ENCODE assay signal across 33 cellular contexts in genomic region chr2:224457408-224458096, GRCh38. TPM values are rescaled to one million over a fixed set of nuclear protein-coding genes. Genes with fewer than 3 reads are reported as not detected.
DNase-seq lines count a peak whose midpoint lies in the region; ATAC-seq, FAIRE-seq and TF ChIP-seq lines count a peak whose summit lies in the region.
"Had no signal": no experiment of that assay in that cellular context is flagged by ENCODE, and none has a peak within 500 bp of the region (broad histone marks: within the 10 kb centered on the region; RNA-seq: fewer than 3 reads in every experiment).

No MANE protein-coding gene starts in this region.

- no peak for FAIRE-seq in HepG2 (lab: Jason Lieb, UNC)
- no peak for FAIRE-seq in K562 (lab: Jason Lieb, UNC)
- FAIRE-seq: D721Med, GM12878, GM12892, GM18507, GM19239 had no signal

- H3K4me3 ChIP-seq in HepG2 (replicated peaks in 1 of 3; ENCODE audit: insufficient read depth in 1 of 3, low read depth in 2 of 3, low read length in 3 of 3) (no peak overlapping the region), right lobe of liver (no peak overlapping the region), HEK293 (ENCODE audit: low read depth, low read length) (no peak overlapping the region), K562 (no peak overlapping the region)
- H3K4me3 ChIP-seq: BLaER1 treated with 17β-estradiol and CSF1 and Interleukin-3, amounts not matched to agents 10 nM and 100 nM; GM12878 had no signal

- H3K4me3 Mint-ChIP-seq in glutamatergic neuron (ENCODE audit: unreplicated experiment): no peak overlapping the region
- H3K4me3 Mint-ChIP-seq: B cell; CD4-positive, alpha-beta T cell; CD8-positive, alpha-beta T cell had no signal

- TF ChIP-seq CTCF in HepG2 (CRISPR knock-in tag; IDR thresholded peaks at IDR 0.05): no peak
- no peak for TF ChIP-seq CTCF in right lobe of liver (IDR thresholded peaks at IDR 0.05)
- TF ChIP-seq CTCF in HEK293 (tag by site-specific recombination; IDR thresholded peaks at IDR 0.05): no peak
- TF ChIP-seq CTCF in K562 (IDR thresholded peaks at IDR 0.05 in 2 of 3, conservative IDR thresholded peaks at IDR 0.05 in 1 of 3; ENCODE audit: insufficient read depth in 2 of 3, low read depth in 1 of 3, low read length in 3 of 3): no peak
- no peak for TF ChIP-seq CTCF in glutamatergic neuron (IDR thresholded peaks at IDR 0.05; ENCODE audit: partially characterized antibody, unreplicated experiment)

- no peak overlapping the region for H3K27ac ChIP-seq in HepG2 (ENCODE audit: extremely low read length, insufficient read depth, low read length)
- H3K27ac ChIP-seq in right lobe of liver: no peak overlapping the region
- H3K27ac ChIP-seq in HEK293 (ENCODE audit: extremely low read depth, low read depth, low read length): no peak overlapping the region
- H3K27ac ChIP-seq in K562 (ENCODE audit: extremely low read depth, low read depth, low read length): no peak overlapping the region
- H3K27ac ChIP-seq: 22Rv1; BLaER1 treated with 17β-estradiol and CSF1 and Interleukin-3, amounts not matched to agents 10 nM and 100 nM; C4-2B had no signal

- TF ChIP-seq POLR2A in HepG2 (IDR thresholded peaks at IDR 0.05; ENCODE audit: insufficient read depth in 1 of 2, low read depth in 2 of 2, low read length in 2 of 2) (no peak), right lobe of liver (IDR thresholded peaks at IDR 0.05) (no peak), K562 (conservative IDR thresholded peaks at IDR 0.05) (no peak)

- H3K27ac Mint-ChIP-seq in glutamatergic neuron (ENCODE audit: unreplicated experiment): peak overlapping the region; percentile 49
- H3K27ac Mint-ChIP-seq: B cell; CD4-positive, alpha-beta T cell; CD8-positive, alpha-beta T cell had no signal

- no peaks in the 10 kb centered on the region for H4K20me1 ChIP-seq in HepG2 (ENCODE audit: insufficient read depth, low read length)
- H4K20me1 ChIP-seq in K562 (replicated peaks; ENCODE audit: control insufficient read depth, insufficient read depth, low read length): no peaks in the 10 kb centered on the region
- H4K20me1 ChIP-seq: BLaER1 treated with 17β-estradiol and CSF1 and Interleukin-3, amounts not matched to agents 10 nM and 100 nM had no signal

- no peak overlapping the region for H3K4me2 ChIP-seq in HepG2 (ENCODE audit: low read depth, low read length)
- H3K4me2 ChIP-seq in K562 (ENCODE audit: insufficient read depth, low read length): no peak overlapping the region
- H3K4me2 ChIP-seq: BLaER1 treated with 17β-estradiol and CSF1 and Interleukin-3, amounts not matched to agents 10 nM and 100 nM had no signal

- in situ Hi-C loops in HepG2 (cut with HindIII; ENCODE audit: extremely low pct_ligation_motif_present, low pct_unique_long_range_greater_than_20kb) (no loop called here), K562 (cut with MboI) (loop anchor here (10.0 kb wide), 1 partner anchor 93 kb away; no protein-coding TSS in a partner anchor)

- H3K9ac ChIP-seq in HepG2 (ENCODE audit: insufficient read depth, low read depth, low read length) (no peak overlapping the region), K562 (ENCODE audit: insufficient read depth in 1 of 2, low read depth in 2 of 2, low read length in 2 of 2) (no peak overlapping the region)
- H3K9ac ChIP-seq: BLaER1 treated with 17β-estradiol and CSF1 and Interleukin-3, amounts not matched to agents 10 nM and 100 nM had no signal

- intact Hi-C loops in HepG2 (cut with micrococcal nuclease; ENCODE audit: unreplicated experiment) (no loop called here), right lobe of liver (cut with DNase I) (no loop called here), K562 (cut with micrococcal nuclease) (no loop called here)

- no peaks in the 10 kb centered on the region for H3K4me1 Mint-ChIP-seq in glutamatergic neuron (ENCODE audit: low read depth, unreplicated experiment)
- H3K4me1 Mint-ChIP-seq: B cell had no signal

- no TSS peak for BruUV-seq in HepG2 (replicated peaks; lab: Mats Ljungman, UMichigan)
- no TSS peak for BruUV-seq in K562 (replicated peaks; lab: Mats Ljungman, UMichigan)

- H3K36me3 ChIP-seq in HepG2 (replicated peaks in 1 of 2; ENCODE audit: control insufficient read depth in 1 of 2, insufficient read depth in 2 of 2, low read length in 2 of 2): no peaks in the 10 kb centered on the region
- no peaks in the 10 kb centered on the region for H3K36me3 ChIP-seq in right lobe of liver
- H3K36me3 ChIP-seq in HEK293 (ENCODE audit: control insufficient read depth in 2 of 2, insufficient read depth in 1 of 2, low read length in 2 of 2): no peaks in the 10 kb centered on the region
- no peaks in the 10 kb centered on the region for H3K36me3 ChIP-seq in K562 (ENCODE audit: control insufficient read depth, insufficient read depth, low read length)
- H3K36me3 ChIP-seq: BLaER1 treated with 17β-estradiol and CSF1 and Interleukin-3, amounts not matched to agents 10 nM and 100 nM had no signal

- no peak for TF ChIP-seq RAD21 in HepG2 (CRISPR knock-in tag; IDR thresholded peaks at IDR 0.05)
- no peak for TF ChIP-seq RAD21 in K562 (CRISPR knock-in tag; conservative IDR thresholded peaks at IDR 0.05 in 1 of 2, IDR thresholded peaks at IDR 0.05 in 1 of 2)

- H2AFZ ChIP-seq in HepG2 (ENCODE audit: low read length) (no peak overlapping the region), K562 (ENCODE audit: low read depth, low read length) (no peak overlapping the region)

- WGBS in HepG2 (ENCODE audit: low lambda C conversion rate): 27% methylated on average over 10 of the region's 10 CpGs
- WGBS in right lobe of liver (ENCODE audit: insufficient coverage, low coverage, low lambda C conversion rate, missing lambda C conversion rate): 43% methylated on average over 2 of the region's 10 CpGs
- WGBS in K562 (ENCODE audit: insufficient coverage, low coverage, missing lambda C conversion rate): 14% methylated on average over 8 of the region's 10 CpGs

- TF ChIP-seq EP300 in HepG2 (IDR thresholded peaks at IDR 0.05; ENCODE audit: low read depth in 2 of 2, low read length in 2 of 2) (no peak), HepG2 (CRISPR knock-in tag; IDR thresholded peaks at IDR 0.05; ENCODE audit: borderline replicate concordance) (no peak), K562 (IDR thresholded peaks at IDR 0.05; ENCODE audit: low read length) (no peak)

- CTCF ChIA-PET in HepG2 (lab: Yijun Ruan, JAX; ENCODE audit: low intra/inter-chr PET ratio, low total read pairs): no interaction called here
- CTCF ChIA-PET in HEK293 (lab: Yijun Ruan, JAX): interaction anchor here (0.6 to 0.9 kb wide), 2 partner anchors 172 to 193 kb away, joined by 3 read pairs; no protein-coding TSS in a partner anchor
- CTCF ChIA-PET in K562 (lab: Yijun Ruan, JAX; ENCODE audit: low intra/inter-chr PET ratio): no interaction called here

- H3K9me3 ChIP-seq in HepG2 (ENCODE audit: low read length): no peaks in the 10 kb centered on the region
- no peaks in the 10 kb centered on the region for H3K9me3 ChIP-seq in right lobe of liver
- no peaks in the 10 kb centered on the region for H3K9me3 ChIP-seq in HEK293 (ENCODE audit: control insufficient read depth, insufficient read depth, low read depth, low read length)
- H3K9me3 ChIP-seq in K562 (replicated peaks; ENCODE audit: control insufficient read depth, insufficient read depth, low read depth, low read length): no peaks in the 10 kb centered on the region

- POLR2A ChIA-PET in HepG2 (lab: Yijun Ruan, JAX) (no interaction called here), HEK293 (lab: Yijun Ruan, JAX) (no interaction called here), K562 (lab: Yijun Ruan, JAX) (interaction anchor here (0.6 to 0.7 kb wide), 2 partner anchors 85 to 479 kb away, joined by 3 read pairs; no protein-coding TSS in a partner anchor)

- peaks cover 12% of the 10 kb centered on the region for H3K36me3 Mint-ChIP-seq in glutamatergic neuron (ENCODE audit: unreplicated experiment)
- H3K36me3 Mint-ChIP-seq: CD8-positive, alpha-beta T cell had no signal

- H3K27me3 ChIP-seq in HepG2 (ENCODE audit: control insufficient read depth in 1 of 2, insufficient read depth in 2 of 2, low read length in 2 of 2) (no peaks in the 10 kb centered on the region), right lobe of liver (no peaks in the 10 kb centered on the region), K562 (ENCODE audit: control insufficient read depth in 2 of 2, insufficient read depth in 2 of 2, low read length in 2 of 2) (no peaks in the 10 kb centered on the region)
- H3K27me3 ChIP-seq: BLaER1 treated with 17β-estradiol and CSF1 and Interleukin-3, amounts not matched to agents 10 nM and 100 nM had no signal

- no peaks in the 10 kb centered on the region for H3K9me1 ChIP-seq in K562 (ENCODE audit: control insufficient read depth, insufficient read depth, low read length)

- ATAC-seq in HepG2: no peak
- no peak for ATAC-seq in right lobe of liver
- no peak for ATAC-seq in K562
- ATAC-seq in GM18873 (IDR thresholded peaks at IDR 0.05; ENCODE audit: low FRiP score, unreplicated experiment): no peak
- ATAC-seq: CD8-positive, alpha-beta T cell; GM12878 had no signal

- H3K79me2 ChIP-seq in HepG2 (ENCODE audit: insufficient read depth, low read length): no peaks in the 10 kb centered on the region
- H3K79me2 ChIP-seq in K562 (ENCODE audit: control insufficient read depth, insufficient read depth, low read length): no peaks in the 10 kb centered on the region

- H3K9me3 Mint-ChIP-seq in glutamatergic neuron (ENCODE audit: unreplicated experiment): peaks cover 4% of the 10 kb centered on the region

- H3K27me3 Mint-ChIP-seq in glutamatergic neuron (ENCODE audit: unreplicated experiment): peaks cover 2% of the 10 kb centered on the region

- H3K4me1 ChIP-seq in HepG2 (ENCODE audit: insufficient read depth, low read length) (no peaks in the 10 kb centered on the region), right lobe of liver (no peaks in the 10 kb centered on the region), HEK293 (ENCODE audit: control insufficient read depth, insufficient read depth, low read length) (no peaks in the 10 kb centered on the region), K562 (replicated peaks in 1 of 2; ENCODE audit: control insufficient read depth in 2 of 2, insufficient read depth in 2 of 2, low read length in 2 of 2) (no peaks in the 10 kb centered on the region)
- H3K4me1 ChIP-seq: Caco-2 had no signal

- DNase-seq in HepG2 (ENCODE audit: low spot score): no peak
- DNase-seq in right lobe of liver: no peak
- no peak for DNase-seq in K562 (ENCODE audit: extremely low read depth in 1 of 4, low spot score in 3 of 4)
- DNase-seq in glutamatergic neuron: no peak
- no peak for DNase-seq in NCI-H510A treated with DMSO at 0.1 percent for 48 hours (lab: John Stamatoyannopoulos, UW)
- no peak for DNase-seq in inferior parietal cortex (ENCODE audit: extremely low spot score)
- DNase-seq: ACHN; AML-193; Caco-2; Calu3; CD4-positive, alpha-beta T cell; CD8-positive, alpha-beta T cell; DMS153; DMS53; DMS79; DND-41; EL; GDM1 had no signal

RNA-seq across cellular contexts. Expression of gene FAM124B, which starts 55.6 kb away (rescaled TPM):
- not detected in 2 replicates for total RNA-seq in HepG2 (2016; rRNA removed; fragmentation: Illumina TruSeq; extraction: Trizol)
- not detected in 2 replicates for total RNA-seq in HepG2 (2016; cell fraction: cytosol; rRNA removed; fragmentation: Illumina TruSeq; extraction: Trizol; ENCODE audit: low read depth)
- not detected in 2 replicates for total RNA-seq in HepG2 (2016; cell fraction: insoluble cytoplasmic fraction; rRNA removed; fragmentation: Illumina TruSeq; extraction: Trizol)
- total RNA-seq in HepG2 (2016; cell fraction: membrane; rRNA removed; fragmentation: Illumina TruSeq; extraction: Trizol): not detected in 2 replicates
- not detected in 2 replicates for total RNA-seq in HepG2 (2016; cell fraction: nucleus; rRNA removed; fragmentation: Illumina TruSeq; extraction: Trizol)
- not detected in 2 replicates for polyA plus RNA-seq in HepG2 (2011; rRNA removed)
- polyA plus RNA-seq in HepG2 (2011; cell fraction: cytosol; rRNA removed): not detected in 2 replicates
- polyA plus RNA-seq in HepG2 (2011; cell fraction: nucleus; rRNA removed): not detected in 2 replicates
- polyA plus RNA-seq in HepG2 (2012): not detected in 2 replicates
- polyA plus RNA-seq in HepG2 (2016; cell fraction: cytosol; fragmentation: Illumina TruSeq; extraction: Trizol; ENCODE audit: low read depth): not detected in 2 replicates
- not detected in 2 replicates for polyA plus RNA-seq in HepG2 (2016; cell fraction: insoluble cytoplasmic fraction; fragmentation: Illumina TruSeq; extraction: Trizol; ENCODE audit: low read depth)
- polyA plus RNA-seq in HepG2 (2016; cell fraction: membrane; fragmentation: Illumina TruSeq; extraction: Trizol; ENCODE audit: low read depth): not detected in 2 replicates
- not detected in 2 replicates for polyA plus RNA-seq in HepG2 (2016; cell fraction: nucleus; fragmentation: Illumina TruSeq; extraction: Trizol; ENCODE audit: insufficient read depth, low read depth)
- polyA minus RNA-seq in HepG2 (2011; rRNA and poly(A)+ RNA removed; ENCODE audit: low replicate concordance): 0.09 TPM in 1 of 2 replicates, not detected in the other
- polyA minus RNA-seq in HepG2 (2011; cell fraction: cytosol; rRNA and poly(A)+ RNA removed): not detected in 2 replicates
- not detected in 2 replicates for polyA minus RNA-seq in HepG2 (2011; cell fraction: nucleus; rRNA and poly(A)+ RNA removed)
- total RNA-seq in right lobe of liver: 1 to 10 TPM in 1 of 6 experiments, under 1 TPM in 5; 0.14 to 2.4 (median 0.56) TPM
- total RNA-seq in K562 (2011; cell fraction: chromatin; rRNA removed; ENCODE audit: low replicate concordance): 10.6 and 11.9 TPM in 2 replicates
- 10.7 and 12.1 TPM in 2 replicates for total RNA-seq in K562 (2011; cell fraction: nucleolus; rRNA removed)
- total RNA-seq in K562 (2011; cell fraction: nucleoplasm; rRNA removed): 12.3 and 12.6 TPM in 2 replicates
- 8.6 and 10.4 TPM in 2 replicates for total RNA-seq in K562 (2014; rRNA removed)
- total RNA-seq in K562 (2014; rRNA removed; fragmentation: Illumina TruSeq; extraction: Trizol): 8.6 and 9.7 TPM in 2 replicates
- total RNA-seq in K562 (2015; rRNA removed; fragmentation: Illumina TruSeq; extraction: Trizol): 6.2 and 7.1 TPM in 2 replicates
- total RNA-seq in K562 (2021): 7.4 and 7.6 TPM in 2 replicates
- polyA plus RNA-seq in K562 (2011; rRNA removed): 5.2 and 9.3 TPM in 2 replicates
- 5.4 and 7.5 TPM in 2 replicates for polyA plus RNA-seq in K562 (2011; cell fraction: cytosol; rRNA removed)
- 3.3 and 4.7 TPM in 2 replicates for polyA plus RNA-seq in K562 (2011; cell fraction: nucleus; rRNA removed)
- 5.3 and 6.4 TPM in 2 replicates for polyA plus RNA-seq in K562 (2012)
- polyA plus RNA-seq in K562 (2014; fragmentation: Illumina TruSeq; extraction: Trizol): 9.1 and 10.1 TPM in 2 replicates
- 10 to 100 TPM; 15.5 to 21.4 TPM for polyA plus RNA-seq in K562 (2014; fragmentation: Nextera tagmentation; extraction: Ambion mirVana)
- polyA plus RNA-seq in K562 (2014; rRNA removed): 7.4 and 8.4 TPM in 2 replicates
- polyA minus RNA-seq in K562 (2011; rRNA and poly(A)+ RNA removed): 7.5 and 9.6 TPM in 2 replicates
- 2.9 and 6.8 TPM in 2 replicates for polyA minus RNA-seq in K562 (2011; cell fraction: cytosol; rRNA and poly(A)+ RNA removed)
- 7.9 and 9.6 TPM in 2 replicates for polyA minus RNA-seq in K562 (2011; cell fraction: nucleus; rRNA and poly(A)+ RNA removed)
- 1.3 TPM for total RNA-seq in glutamatergic neuron (ENCODE audit: unreplicated experiment)
- total RNA-seq: A172; A673; Caco-2; Calu3; CD8-positive, alpha-beta T cell; G401; GM12878 had no signal
- polyA plus RNA-seq: AG04450, GM12878 had no signal

Comparison
In these comparisons a context has a peak if more than half of its experiments do, and no peak if none do; other contexts are left out.
1. Of the 241 proteins assayed by ChIP-seq in both HepG2 and K562: peak only in HepG2: none; only in K562: MAFG and NFE2; in both: MAFF and ZNF431; in neither: 236; mixed calls (peak in some experiments, not most) for 1.